In the genomic region with DNA sequence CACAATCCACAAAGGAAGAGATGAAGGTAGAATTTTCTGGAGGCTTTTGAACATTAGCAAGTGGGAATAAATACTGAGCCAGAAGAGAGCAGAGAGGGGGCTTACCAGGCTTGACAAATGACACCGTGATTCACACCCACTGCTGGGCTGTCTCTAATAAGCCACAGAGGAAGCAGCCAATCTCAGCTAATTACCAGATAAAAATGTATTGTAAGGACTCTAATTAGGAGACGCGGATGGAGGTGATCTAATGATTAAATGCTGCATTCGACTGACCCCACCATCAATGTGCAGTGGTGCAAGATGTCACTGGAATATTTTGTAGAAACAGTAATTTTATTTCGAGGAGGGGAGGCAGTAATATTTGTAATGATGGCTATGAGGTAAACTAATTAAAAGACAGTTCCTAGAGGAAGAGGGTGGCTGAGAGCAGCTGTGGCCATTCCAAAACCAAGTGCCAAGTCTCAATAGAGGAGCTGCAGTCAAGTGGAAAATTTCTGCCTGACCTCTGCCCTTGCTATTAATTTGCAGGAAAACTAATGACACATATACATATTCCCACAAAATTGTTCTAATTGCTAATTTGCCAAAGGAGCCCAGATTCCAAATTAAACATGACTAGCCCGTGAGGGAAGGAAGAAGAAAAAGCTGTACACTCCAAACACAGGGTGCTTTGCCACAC, we compare ENCODE assay signal across 1 cellular context.
TF ChIP-seq lines count a peak whose summit lies in the region.

No MANE protein-coding gene starts in this region.

TF ChIP-seq in A549, 52 proteins besides CTCF, POLR2A, EP300 and RAD21 (continued from another document):
- TF ChIP-seq, protein P1, sequence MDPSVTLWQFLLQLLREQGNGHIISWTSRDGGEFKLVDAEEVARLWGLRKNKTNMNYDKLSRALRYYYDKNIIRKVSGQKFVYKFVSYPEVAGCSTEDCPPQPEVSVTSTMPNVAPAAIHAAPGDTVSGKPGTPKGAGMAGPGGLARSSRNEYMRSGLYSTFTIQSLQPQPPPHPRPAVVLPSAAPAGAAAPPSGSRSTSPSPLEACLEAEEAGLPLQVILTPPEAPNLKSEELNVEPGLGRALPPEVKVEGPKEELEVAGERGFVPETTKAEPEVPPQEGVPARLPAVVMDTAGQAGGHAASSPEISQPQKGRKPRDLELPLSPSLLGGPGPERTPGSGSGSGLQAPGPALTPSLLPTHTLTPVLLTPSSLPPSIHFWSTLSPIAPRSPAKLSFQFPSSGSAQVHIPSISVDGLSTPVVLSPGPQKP (IDR thresholded peaks at IDR 0.05; ENCODE audit: low read depth, low read length) = no peak
TF ChIP-seq in A549: peak in this region for 0.
